Comparison of ENCODE assay signal across 1 cellular context in the genomic region with DNA sequence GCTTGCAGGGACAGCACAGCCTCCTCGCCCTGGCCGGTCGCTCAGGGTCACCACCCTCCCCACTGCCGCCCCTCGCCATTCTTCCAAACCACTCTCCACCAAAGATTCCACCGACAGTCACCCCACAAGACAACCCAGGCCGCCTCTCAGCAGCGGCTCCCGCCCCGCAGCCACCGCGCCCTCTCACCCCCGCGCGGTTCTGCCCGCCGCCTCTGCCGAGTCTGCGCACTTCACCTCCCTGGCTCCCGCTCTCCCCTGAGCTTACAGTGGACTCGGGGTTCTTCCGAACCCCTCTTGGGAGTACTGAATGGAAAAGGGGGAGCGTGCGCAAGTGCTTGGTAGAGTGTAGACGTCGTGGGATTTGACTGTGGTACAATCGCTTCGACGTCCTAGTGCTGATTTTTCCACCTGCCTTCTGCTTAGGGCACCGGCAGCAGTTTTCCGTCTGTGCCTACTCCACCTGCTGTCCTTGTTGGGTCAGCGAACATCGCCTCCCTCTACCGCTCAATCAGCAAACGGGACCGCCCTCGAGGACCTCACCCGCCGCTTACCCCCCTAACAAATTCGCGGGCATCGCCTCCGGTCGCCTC.
TF ChIP-seq lines count a peak whose summit lies in the region.

No MANE protein-coding gene starts in this region.

TF ChIP-seq in neural cell, 6 proteins besides CTCF, POLR2A, EP300 and RAD21:
- TF ChIP-seq TAF1 (IDR thresholded peaks at IDR 0.05; ENCODE audit: low read depth) = peak; percentile 10
